ENCODE assay signal across 8 cellular contexts in the genomic region with DNA sequence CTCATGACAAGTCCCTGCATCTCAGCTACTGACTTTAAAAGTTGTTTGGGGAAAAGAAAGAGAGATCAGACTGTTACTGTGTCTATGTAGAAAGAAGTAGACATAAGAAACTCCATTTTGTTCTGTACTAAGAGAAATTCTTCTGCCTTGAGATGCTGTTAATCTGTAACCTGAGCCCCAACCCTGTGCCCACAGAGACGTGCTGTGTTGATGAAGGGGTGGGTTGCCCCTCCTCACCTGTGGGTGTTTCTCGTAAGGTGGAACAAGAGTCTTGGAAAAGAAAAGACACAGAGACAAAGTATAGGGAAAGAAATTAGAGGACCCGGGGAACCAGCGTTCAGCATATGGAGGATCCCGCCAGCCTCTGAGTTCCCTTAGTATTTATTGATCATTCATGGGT. TPM values are rescaled to one million over a fixed set of nuclear protein-coding genes. Genes with fewer than 3 reads are reported as not detected.
DNase-seq lines count a peak whose midpoint lies in the region; ATAC-seq and TF ChIP-seq lines count a peak whose summit lies in the region.
"Not testable (repeated sequence)": the region's sequence is repeated elsewhere in the genome, so short reads cannot be mapped to it uniquely, and the experiment has no call there.

No MANE protein-coding gene starts in this region.

- H3K9me2 ChIP-seq in PC-9 (ENCODE audit: insufficient read depth): not testable (repeated sequence)

- not testable (repeated sequence) for TF ChIP-seq CTCF in PC-9 (conservative IDR thresholded peaks at IDR 0.05); WTC11 (IDR thresholded peaks at IDR 0.05); glutamatergic neuron (IDR thresholded peaks at IDR 0.05; ENCODE audit: partially characterized antibody, unreplicated experiment); neural progenitor cell (IDR thresholded peaks at IDR 0.05)

- POLR2A ChIA-PET in PC-9 (lab: Charles Lee; ENCODE audit: unreplicated experiment); WTC11 (lab: Charles Lee): not testable (repeated sequence)

- H4K20me1 ChIP-seq in PC-9 (ENCODE audit: insufficient read depth); neural progenitor cell (ENCODE audit: low read depth): not testable (repeated sequence)

- H3K27ac ChIP-seq in HUES48 (ENCODE audit: low read depth, low read length) (peak overlapping the region; percentile 79), iPS-18a (ENCODE audit: low read length) (peak overlapping the region; percentile 13)
- H3K27ac ChIP-seq in PC-9, neural progenitor cell: not testable (repeated sequence)

- not testable (repeated sequence) for H3K27me3 ChIP-seq in HUES48 (ENCODE audit: control insufficient read depth, insufficient read depth, low read length); PC-9 (ENCODE audit: insufficient read depth, low read depth); iPS-18a (ENCODE audit: control insufficient read depth, insufficient read depth, low read length)
- peaks cover 11% of the 10 kb centered on the region for H3K27me3 ChIP-seq in neural progenitor cell

- CTCF ChIA-PET in PC-9 (lab: Charles Lee): not testable (repeated sequence)
- CTCF ChIA-PET in WTC11 (lab: Charles Lee): interaction anchor here (0.5 kb wide), 1 partner anchor 24 kb away, joined by 5 read pairs; no protein-coding TSS in a partner anchor

- H2AFZ ChIP-seq in PC-9: 0 out of 2 replicates have a peak overlapping the region, but pooled peaks have one; percentile 30
- H2AFZ ChIP-seq in neural progenitor cell (replicated peaks): not testable (repeated sequence)

- H3K9me3 Mint-ChIP-seq in WTC11 (peaks cover 27% of the 10 kb centered on the region), glutamatergic neuron (ENCODE audit: unreplicated experiment) (peaks cover 23% of the 10 kb centered on the region), neural progenitor cell (peaks cover 67% of the 10 kb centered on the region)

- H3K36me3 ChIP-seq in ES-I3 (ENCODE audit: insufficient read depth, low read length); HUES48 (ENCODE audit: control insufficient read depth, insufficient read depth, low read length); PC-9 (ENCODE audit: low read depth); iPS-18a (ENCODE audit: control insufficient read depth, low read depth, low read length); neural progenitor cell: not testable (repeated sequence)

- not testable (repeated sequence) for BruUV-seq in PC-9 (replicated peaks; lab: Mats Ljungman, UMichigan)

- not testable (repeated sequence) for H3F3A ChIP-seq in PC-9 (ENCODE audit: insufficient read depth, low read depth); neural progenitor cell (ENCODE audit: low read depth)

- H3K36me3 Mint-ChIP-seq in WTC11 (peaks cover 46% of the 10 kb centered on the region), glutamatergic neuron (ENCODE audit: unreplicated experiment) (peaks cover 28% of the 10 kb centered on the region), neural progenitor cell (peaks cover 18% of the 10 kb centered on the region)

- H3K4me3 ChIP-seq in HUES48 (ENCODE audit: low read depth, low read length) (peak overlapping the region; percentile 56), iPS-18a (ENCODE audit: low read length) (peak overlapping the region; percentile 45)
- H3K4me3 ChIP-seq in PC-9, neural progenitor cell: not testable (repeated sequence)

- H3K27me3 Mint-ChIP-seq in WTC11 (ENCODE audit: low read depth); glutamatergic neuron (ENCODE audit: unreplicated experiment); neural progenitor cell (ENCODE audit: insufficient read depth, low read depth): not testable (repeated sequence)

- H3K79me2 ChIP-seq in PC-9 (ENCODE audit: low read depth): peaks cover 17% of the 10 kb centered on the region
- peaks cover 19% of the 10 kb centered on the region for H3K79me2 ChIP-seq in neural progenitor cell (ENCODE audit: low read depth)

- H3K4me2 ChIP-seq in PC-9, neural progenitor cell: not testable (repeated sequence)

- not testable (repeated sequence) for H3K4me1 ChIP-seq in ES-I3 (ENCODE audit: insufficient read depth, low read length); PC-9 (replicated peaks; ENCODE audit: insufficient read depth); neural progenitor cell
- H3K4me1 ChIP-seq in HUES48 (ENCODE audit: control insufficient read depth, insufficient read depth, low read length): peaks cover 30% of the 10 kb centered on the region
- peaks cover 11% of the 10 kb centered on the region for H3K4me1 ChIP-seq in iPS-18a (ENCODE audit: control insufficient read depth, low read depth, low read length)

- DNase-seq in PC-9; WTC11 (ENCODE audit: low spot score); glutamatergic neuron; neural progenitor cell (ENCODE audit: low spot score): not testable (repeated sequence)
- DNase-seq in left kidney (ENCODE audit: low read depth, low spot score): peak; percentile 60

- intact Hi-C loops in PC-9 (cut with micrococcal nuclease; ENCODE audit: unreplicated experiment): not testable (repeated sequence)

- peak; percentile 33 for ATAC-seq in WTC11

- H3K4me3 Mint-ChIP-seq in WTC11 (peak overlapping the region; percentile 99), neural progenitor cell (peak overlapping the region; percentile 1)
- H3K4me3 Mint-ChIP-seq in glutamatergic neuron (ENCODE audit: unreplicated experiment): not testable (repeated sequence)

- H3K9ac ChIP-seq in ES-I3 (ENCODE audit: low read depth, low read length) (peak overlapping the region; percentile 19; the same call in 1 of the 2 replicates), HUES48 (ENCODE audit: low read depth, low read length) (peak overlapping the region; percentile 75), iPS-18a (ENCODE audit: low read length) (peak overlapping the region; percentile 2)
- H3K9ac ChIP-seq in neural progenitor cell: not testable (repeated sequence)

- H3K9me3 ChIP-seq in ES-I3 (ENCODE audit: control insufficient read depth, insufficient read depth, low read length) (peaks cover 14% of the 10 kb centered on the region), HUES48 (ENCODE audit: control insufficient read depth, insufficient read depth, low read length) (peaks cover 28% of the 10 kb centered on the region), PC-9 (ENCODE audit: insufficient read depth, low read depth) (peaks cover 35% of the 10 kb centered on the region), iPS-18a (ENCODE audit: control insufficient read depth, low read depth, low read length) (peaks cover 25% of the 10 kb centered on the region), neural progenitor cell (ENCODE audit: low read depth) (peaks cover 10% of the 10 kb centered on the region)

- peaks cover 57% of the 10 kb centered on the region for H3K4me1 Mint-ChIP-seq in WTC11
- H3K4me1 Mint-ChIP-seq in glutamatergic neuron (ENCODE audit: low read depth, unreplicated experiment); neural progenitor cell: not testable (repeated sequence)

- H3K27ac Mint-ChIP-seq in WTC11 (peak overlapping the region; percentile 100), glutamatergic neuron (ENCODE audit: unreplicated experiment) (peak overlapping the region; percentile 18)
- not testable (repeated sequence) for H3K27ac Mint-ChIP-seq in neural progenitor cell

TF ChIP-seq in WTC11, 78 proteins besides CTCF, POLR2A, EP300 and RAD21:
- TF ChIP-seq AR (CRISPR knock-in tag; IDR thresholded peaks at IDR 0.05): 0 out of 2 replicates have a peak, but pooled peaks have one; percentile 57

RNA-seq across cellular contexts. Expression of gene ZNF649, which starts 3.2 kb away (rescaled TPM):
- total RNA-seq in PC-9 (2021): 8.8 and 9.6 TPM in 2 replicates
- total RNA-seq in WTC11 (2021): 55.6 to 64.7 TPM (median 56.0 TPM) in 3 replicates
- total RNA-seq in glutamatergic neuron (ENCODE audit: unreplicated experiment): 19.2 TPM
- 32.7 and 49.6 TPM in 2 replicates for total RNA-seq in neural progenitor cell (ENCODE audit: low replicate concordance)

RNA-seq across cellular contexts. Expression of gene ZNF613, which starts 19.3 kb away (rescaled TPM):
- total RNA-seq in PC-9 (2021) (4.8 and 5.6 TPM in 2 replicates), WTC11 (2021) (11.5 to 16.5 TPM (median 13.7 TPM) in 3 replicates), glutamatergic neuron (ENCODE audit: unreplicated experiment) (11.1 TPM), neural progenitor cell (ENCODE audit: low replicate concordance) (10.4 and 11.7 TPM in 2 replicates)

RNA-seq across cellular contexts. Expression of gene ZNF577, which starts 20.2 kb away (rescaled TPM):
- 5.3 and 5.4 TPM in 2 replicates for total RNA-seq in PC-9 (2021)
- total RNA-seq in WTC11 (2021): 41.0 to 45.2 TPM (median 41.5 TPM) in 3 replicates
- total RNA-seq in glutamatergic neuron (ENCODE audit: unreplicated experiment): 14.3 TPM
- total RNA-seq in neural progenitor cell (ENCODE audit: low replicate concordance): 45.1 and 47.7 TPM in 2 replicates
